ENCODE assay signal across 21 cellular contexts in genomic region chr14:92607251-92607650, GRCh38.
"Had no signal": no experiment of that assay in that cellular context is flagged by ENCODE, and none has a peak within 500 bp of the region (broad histone marks: within the 10 kb centered on the region; RNA-seq: fewer than 3 reads in every experiment).

No MANE protein-coding gene starts in this region.

- H3K9me3 ChIP-seq: breast epithelium, colonic mucosa, lower lobe of right lung, ovary, prostate gland, stomach, suprapubic skin had no signal

- H3K4me1 ChIP-seq: breast epithelium, prostate gland had no signal

- H3K36me3 ChIP-seq: breast epithelium, colonic mucosa, lower lobe of right lung, ovary, prostate gland, stomach, suprapubic skin, tibial nerve had no signal

- H3K4me3 Mint-ChIP-seq: activated naive CD8-positive, alpha-beta T cell treated with anti-CD3 and anti-CD28 coated beads for 36 hours; activated T-cell treated with anti-CD3 and anti-CD28 coated beads, Interleukin-2, amount 50 U/mL, for 24 hours; central memory CD8-positive, alpha-beta T cell; natural killer cell had no signal

- H3K9me3 Mint-ChIP-seq: central memory CD8-positive, alpha-beta T cell; natural killer cell had no signal

- H3K27ac Mint-ChIP-seq: activated naive CD8-positive, alpha-beta T cell treated with anti-CD3 and anti-CD28 coated beads for 36 hours; activated T-helper 2 cell treated with anti-CD3 and anti-CD28 coated beads, Interferon-gamma antibody, Interleukin-2, Interleukin-4, amounts not matched to agents 10 μg/mL and 5 μg/mL and 100 μg/mL, durations not matched to agents 14 hours and 24 hours and 36 hours had no signal

- ATAC-seq: heart right ventricle, natural killer cell, right cardiac atrium had no signal

- H3K27me3 ChIP-seq: breast epithelium, colonic mucosa, heart right ventricle, ovary, stomach, suprapubic skin, tibial nerve had no signal

- H3K27ac ChIP-seq: breast epithelium, heart right ventricle, lower lobe of right lung, ovary, prostate gland, skin epidermis, stomach, suprapubic skin, tibial nerve had no signal

- H3K4me3 ChIP-seq: breast epithelium, colonic mucosa, heart right ventricle, lower lobe of right lung, ovary, prostate gland, skin epidermis, stomach, suprapubic skin, tibial nerve had no signal

- H3K27me3 Mint-ChIP-seq: activated naive CD8-positive, alpha-beta T cell treated with anti-CD3 and anti-CD28 coated beads for 36 hours; activated T-cell treated with anti-CD3 and anti-CD28 coated beads, Interleukin-2, amount 50 U/mL, for 24 hours; central memory CD8-positive, alpha-beta T cell had no signal

- DNase-seq: activated CD8-positive, alpha-beta memory T cell treated with anti-CD3 and anti-CD28 coated beads for 24 hours; activated CD8-positive, alpha-beta memory T cell treated with anti-CD3 and anti-CD28 coated beads, Interleukin-2, amount 50 U/mL, for 4 hours; activated naive CD4-positive, alpha-beta T cell; activated naive CD8-positive, alpha-beta T cell treated with anti-CD3 and anti-CD28 coated beads for 36 hours; activated T-cell treated with anti-CD3 and anti-CD28 coated beads, Interleukin-2, amount 50 U/mL, for 24 hours; colonic mucosa; heart right ventricle; lower lobe of right lung; natural killer cell; ovary; right cardiac atrium; stimulated activated CD4-positive, alpha-beta T cell treated with anti-CD3 and anti-CD28 coated beads, Interleukin-1b, Interleukin-23, amount 100 ng/mL, for 48 hours; stomach; T-helper 1 cell had no signal
